ENCODE assay signal across 30 cellular contexts in the genomic region with DNA sequence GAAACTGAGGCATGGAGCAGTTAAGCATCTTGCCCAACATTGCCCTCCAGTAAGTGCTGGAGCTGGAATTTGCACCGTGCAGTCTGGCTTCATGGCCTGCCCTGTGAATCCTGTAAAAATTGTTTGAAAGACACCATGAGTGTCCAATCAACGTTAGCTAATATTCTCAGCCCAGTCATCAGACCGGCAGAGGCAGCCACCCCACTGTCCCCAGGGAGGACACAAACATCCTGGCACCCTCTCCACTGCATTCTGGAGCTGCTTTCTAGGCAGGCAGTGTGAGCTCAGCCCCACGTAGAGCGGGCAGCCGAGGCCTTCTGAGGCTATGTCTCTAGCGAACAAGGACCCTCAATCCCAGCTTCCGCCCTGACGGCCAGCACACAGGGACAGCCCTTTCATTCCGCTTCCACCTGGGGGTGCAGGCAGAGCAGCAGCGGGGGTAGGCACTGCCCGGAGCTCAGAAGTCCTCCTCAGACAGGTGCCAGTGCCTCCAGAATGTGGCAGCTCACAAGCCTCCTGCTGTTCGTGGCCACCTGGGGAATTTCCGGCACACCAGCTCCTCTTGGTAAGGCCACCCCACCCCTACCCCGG. TPM values are rescaled to one million over a fixed set of nuclear protein-coding genes. Genes with fewer than 3 reads are reported as not detected.
DNase-seq lines count a peak whose midpoint lies in the region; ATAC-seq and TF ChIP-seq lines count a peak whose summit lies in the region.
"Had no signal": no experiment of that assay in that cellular context is flagged by ENCODE, and none has a peak within 500 bp of the region (broad histone marks: within the 10 kb centered on the region; RNA-seq: fewer than 3 reads in every experiment).

No MANE protein-coding gene starts in this region.

- CTCF ChIA-PET in RWPE1 (lab: Yijun Ruan, JAX): no interaction called here

- no peak for TF ChIP-seq EP300 in sigmoid colon (IDR thresholded peaks at IDR 0.05)

- H3K4me1 ChIP-seq in liver (ENCODE audit: control insufficient read depth in 4 of 4, insufficient read depth in 4 of 4, low read length in 3 of 4): peaks cover 15 to 68% (median 48%) of the 10 kb centered on the region in 4 donors
- H3K4me1 ChIP-seq in upper lobe of right lung: peaks cover 31% of the 10 kb centered on the region
- peaks cover 0 to 30% (median 26%) of the 10 kb centered on the region in 4 donors for H3K4me1 ChIP-seq in sigmoid colon
- H3K4me1 ChIP-seq: BE2C had no signal

- POLR2A ChIA-PET in RWPE1 (lab: Yijun Ruan, JAX; ENCODE audit: low non-redundant PET): no interaction called here

- no peaks in the 10 kb centered on the region for H3K36me3 ChIP-seq in liver (ENCODE audit: control insufficient read depth in 4 of 4, insufficient read depth in 3 of 4, low read depth in 1 of 4, low read length in 3 of 4)
- no peaks in the 10 kb centered on the region for H3K36me3 ChIP-seq in upper lobe of right lung
- H3K36me3 ChIP-seq in sigmoid colon: no peaks in the 10 kb centered on the region
- H3K36me3 ChIP-seq: BE2C, esophagus squamous epithelium, gastrocnemius medialis, HAP-1, SJCRH30, thoracic aorta, uterus had no signal

- intact Hi-C loops in upper lobe of right lung (cut with DNase I) (no loop called here), sigmoid colon (cut with DNase I) (no loop called here)

- H3K27me3 ChIP-seq in liver (ENCODE audit: control insufficient read depth in 4 of 4, insufficient read depth in 4 of 4, low read length in 3 of 4) (no peaks in the 10 kb centered on the region), upper lobe of right lung (peaks cover 20% of the 10 kb centered on the region), sigmoid colon (peaks cover 26 to 90% (median 71%) of the 10 kb centered on the region in 3 donors)
- H3K27me3 ChIP-seq: hepatocyte, SJCRH30 had no signal

- WGBS in liver: 39% methylated on average over 15 of the region's 15 CpGs
- WGBS in sigmoid colon, 2 donors: 87 to 88% methylated on average over 15 of the region's 15 CpGs

- no peak for TF ChIP-seq POLR2A in sigmoid colon (IDR thresholded peaks at IDR 0.05)

- DNase-seq in NCI-H2171 treated with DMSO at 0.1 percent for 48 hours (lab: John Stamatoyannopoulos, UW) (peak; percentile 24), NCI-H2171 (lab: John Stamatoyannopoulos, UW) (no peak), RWPE1 (ENCODE audit: low spot score) (no peak), upper lobe of right lung (peak; percentile 53), SW480 (ENCODE audit: low spot score) (no peak), sigmoid colon (no peak)
- DNase-seq: activated CD4-positive, alpha-beta T cell treated with anti-CD3 and anti-CD28 coated beads, Interleukin-2, amount 10 ng/mL, durations not matched to agents 7 days and 5 days; BE2C; DMS79 treated with DMSO at 0.1 percent for 48 hours; esophagus squamous epithelium; gastrocnemius medialis; GDM1; NCI-H1092 treated with DMSO at 0.1 percent for 48 hours; NCI-H187 treated with DMSO at 0.1 percent for 48 hours; NCI-H226; NCI-H526 treated with DMSO at 0.1 percent for 48 hours; right cardiac atrium; SJCRH30; stimulated activated CD8-positive, alpha-beta memory T cell treated with anti-CD3 and anti-CD28 coated beads, Interleukin-4, amount 100 ng/mL, for 48 hours; uterus had no signal

- H3K27ac ChIP-seq in RWPE1: peak overlapping the region; percentile 20
- H3K27ac ChIP-seq in liver (ENCODE audit: low read depth in 1 of 2, low read length in 2 of 2): peak overlapping the region; percentile 91 to 92
- H3K27ac ChIP-seq in upper lobe of right lung: no peak overlapping the region
- no peak overlapping the region for H3K27ac ChIP-seq in sigmoid colon
- H3K27ac ChIP-seq: esophagus squamous epithelium, gastrocnemius medialis, hepatocyte, parathyroid adenoma, SJCRH30, thoracic aorta, uterus had no signal

- TF ChIP-seq CTCF in RWPE1 (conservative IDR thresholded peaks at IDR 0.05; ENCODE audit: low read depth): no peak
- TF ChIP-seq CTCF in liver (IDR thresholded peaks at IDR 0.05; ENCODE audit: low read depth, low read length, missing input control): no peak
- TF ChIP-seq CTCF in upper lobe of right lung (IDR thresholded peaks at IDR 0.05): no peak
- no peak for TF ChIP-seq CTCF in sigmoid colon (IDR thresholded peaks at IDR 0.05)

- H3K9me3 ChIP-seq in liver (ENCODE audit: control insufficient read depth in 4 of 4, low read length in 3 of 4) (no peaks in the 10 kb centered on the region), upper lobe of right lung (no peaks in the 10 kb centered on the region), sigmoid colon (no peaks in the 10 kb centered on the region)
- H3K9me3 ChIP-seq: A549, BE2C, esophagus squamous epithelium, gastrocnemius medialis, HAP-1, SJCRH30, thoracic aorta, uterus had no signal

- no peak for ATAC-seq in upper lobe of right lung
- ATAC-seq in HG02642 (IDR thresholded peaks at IDR 0.05; ENCODE audit: poor library complexity, unreplicated experiment): no peak
- ATAC-seq: A549, gastrocnemius medialis, right cardiac atrium, WTC11 had no signal

- H3K4me3 ChIP-seq in liver (ENCODE audit: low read depth in 1 of 3, low read length in 3 of 3) (peak overlapping the region; percentile 56 to 72 (median 64)), upper lobe of right lung (no peak overlapping the region), sigmoid colon (no peak overlapping the region)
- H3K4me3 ChIP-seq: A549, esophagus squamous epithelium, gastrocnemius medialis, HAP-1, hepatocyte, SJCRH30, thoracic aorta, uterus had no signal

- TF ChIP-seq RAD21 in liver (IDR thresholded peaks at IDR 0.05): peak in 1 of 2 donors; percentile 16

- peak overlapping the region; percentile 64 to 77 for H3K9ac ChIP-seq in liver (ENCODE audit: low read depth in 1 of 2, low read length in 2 of 2)
- H3K9ac ChIP-seq: parathyroid adenoma had no signal

TF ChIP-seq in liver, 16 proteins besides CTCF, POLR2A, EP300 and RAD21:
- peak; percentile 24 to 29 for TF ChIP-seq RXRA (IDR thresholded peaks at IDR 0.05)
- no peak for TF ChIP-seq HNF4G (IDR thresholded peaks at IDR 0.05)
- TF ChIP-seq, protein P1, sequence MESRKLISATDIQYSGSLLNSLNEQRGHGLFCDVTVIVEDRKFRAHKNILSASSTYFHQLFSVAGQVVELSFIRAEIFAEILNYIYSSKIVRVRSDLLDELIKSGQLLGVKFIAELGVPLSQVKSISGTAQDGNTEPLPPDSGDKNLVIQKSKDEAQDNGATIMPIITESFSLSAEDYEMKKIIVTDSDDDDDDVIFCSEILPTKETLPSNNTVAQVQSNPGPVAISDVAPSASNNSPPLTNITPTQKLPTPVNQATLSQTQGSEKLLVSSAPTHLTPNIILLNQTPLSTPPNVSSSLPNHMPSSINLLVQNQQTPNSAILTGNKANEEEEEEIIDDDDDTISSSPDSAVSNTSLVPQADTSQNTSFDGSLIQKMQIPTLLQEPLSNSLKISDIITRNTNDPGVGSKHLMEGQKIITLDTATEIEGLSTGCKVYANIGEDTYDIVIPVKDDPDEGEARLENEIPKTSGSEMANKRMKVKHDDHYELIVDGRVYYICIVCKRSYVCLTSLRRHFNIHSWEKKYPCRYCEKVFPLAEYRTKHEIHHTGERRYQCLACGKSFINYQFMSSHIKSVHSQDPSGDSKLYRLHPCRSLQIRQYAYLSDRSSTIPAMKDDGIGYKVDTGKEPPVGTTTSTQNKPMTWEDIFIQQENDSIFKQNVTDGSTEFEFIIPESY (IDR thresholded peaks at IDR 0.05): no peak
- TF ChIP-seq, protein P2, sequence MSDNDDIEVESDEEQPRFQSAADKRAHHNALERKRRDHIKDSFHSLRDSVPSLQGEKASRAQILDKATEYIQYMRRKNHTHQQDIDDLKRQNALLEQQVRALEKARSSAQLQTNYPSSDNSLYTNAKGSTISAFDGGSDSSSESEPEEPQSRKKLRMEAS (IDR thresholded peaks at IDR 0.05): no peak
- TF ChIP-seq GABPA (IDR thresholded peaks at IDR 0.05 in 1 of 2, conservative IDR thresholded peaks at IDR 0.05 in 1 of 2): peak in 1 of 2 donors; percentile 25
- TF ChIP-seq YY1 (IDR thresholded peaks at IDR 0.05): no peak
- TF ChIP-seq, protein P3, sequence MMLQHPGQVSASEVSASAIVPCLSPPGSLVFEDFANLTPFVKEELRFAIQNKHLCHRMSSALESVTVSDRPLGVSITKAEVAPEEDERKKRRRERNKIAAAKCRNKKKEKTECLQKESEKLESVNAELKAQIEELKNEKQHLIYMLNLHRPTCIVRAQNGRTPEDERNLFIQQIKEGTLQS (IDR thresholded peaks at IDR 0.05): no peak
- TF ChIP-seq, protein P4, sequence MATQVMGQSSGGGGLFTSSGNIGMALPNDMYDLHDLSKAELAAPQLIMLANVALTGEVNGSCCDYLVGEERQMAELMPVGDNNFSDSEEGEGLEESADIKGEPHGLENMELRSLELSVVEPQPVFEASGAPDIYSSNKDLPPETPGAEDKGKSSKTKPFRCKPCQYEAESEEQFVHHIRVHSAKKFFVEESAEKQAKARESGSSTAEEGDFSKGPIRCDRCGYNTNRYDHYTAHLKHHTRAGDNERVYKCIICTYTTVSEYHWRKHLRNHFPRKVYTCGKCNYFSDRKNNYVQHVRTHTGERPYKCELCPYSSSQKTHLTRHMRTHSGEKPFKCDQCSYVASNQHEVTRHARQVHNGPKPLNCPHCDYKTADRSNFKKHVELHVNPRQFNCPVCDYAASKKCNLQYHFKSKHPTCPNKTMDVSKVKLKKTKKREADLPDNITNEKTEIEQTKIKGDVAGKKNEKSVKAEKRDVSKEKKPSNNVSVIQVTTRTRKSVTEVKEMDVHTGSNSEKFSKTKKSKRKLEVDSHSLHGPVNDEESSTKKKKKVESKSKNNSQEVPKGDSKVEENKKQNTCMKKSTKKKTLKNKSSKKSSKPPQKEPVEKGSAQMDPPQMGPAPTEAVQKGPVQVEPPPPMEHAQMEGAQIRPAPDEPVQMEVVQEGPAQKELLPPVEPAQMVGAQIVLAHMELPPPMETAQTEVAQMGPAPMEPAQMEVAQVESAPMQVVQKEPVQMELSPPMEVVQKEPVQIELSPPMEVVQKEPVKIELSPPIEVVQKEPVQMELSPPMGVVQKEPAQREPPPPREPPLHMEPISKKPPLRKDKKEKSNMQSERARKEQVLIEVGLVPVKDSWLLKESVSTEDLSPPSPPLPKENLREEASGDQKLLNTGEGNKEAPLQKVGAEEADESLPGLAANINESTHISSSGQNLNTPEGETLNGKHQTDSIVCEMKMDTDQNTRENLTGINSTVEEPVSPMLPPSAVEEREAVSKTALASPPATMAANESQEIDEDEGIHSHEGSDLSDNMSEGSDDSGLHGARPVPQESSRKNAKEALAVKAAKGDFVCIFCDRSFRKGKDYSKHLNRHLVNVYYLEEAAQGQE (IDR thresholded peaks at IDR 0.05): peak; percentile 35
- TF ChIP-seq EGR1 (IDR thresholded peaks at IDR 0.05; ENCODE audit: low read depth in 2 of 2): no peak
- TF ChIP-seq HNF4A (conservative IDR thresholded peaks at IDR 0.05): peak; percentile 89 to 92
- peak; percentile 26 for TF ChIP-seq SP1 (IDR thresholded peaks at IDR 0.05)
TF ChIP-seq in liver: peak in this region for 5.

RNA-seq across cellular contexts. Expression of a gene that starts 1.3 kb away (rescaled TPM):
- 100 to 1,000 TPM; 150 to 376 TPM for total RNA-seq in liver
- 100 to 1,000 TPM; 305 to 407 TPM for polyA plus RNA-seq in liver
- total RNA-seq in upper lobe of right lung: not detected
- not detected for total RNA-seq in sigmoid colon
- 1 to 10 TPM; 1.4 to 7.8 (median 1.8) TPM for polyA plus RNA-seq in sigmoid colon
- total RNA-seq: activated CD4-positive, alpha-beta T cell treated with anti-CD3 and anti-CD28 coated beads, Interleukin-2, amount 10 ng/mL, durations not matched to agents 7 days and 5 days; neural crest cell; right cardiac atrium; SJCRH30; thoracic aorta had no signal
- polyA plus RNA-seq: IgD-negative memory B cell had no signal

RNA-seq across cellular contexts. Expression of a gene that starts 31.8 kb away (rescaled TPM):
- 10 to 100 TPM; 22.0 to 46.2 TPM for total RNA-seq in liver
- polyA plus RNA-seq in liver: 10 to 100 TPM in 1 of 2 donors, 1 to 10 TPM in 1; 5.9 to 12.1 TPM
- 71.5 TPM for total RNA-seq in upper lobe of right lung
- 10 to 100 TPM; 39.9 to 52.2 (median 47.7) TPM for total RNA-seq in sigmoid colon
- polyA plus RNA-seq in sigmoid colon: 10 to 100 TPM in 1 of 3 donors, 1 to 10 TPM in 2; 9.0 to 10.4 (median 9.2) TPM

Comparison
In these comparisons a context has a peak if more than half of its experiments do, and no peak if none do; other contexts are left out.
1. DNase-seq: peak in NCI-H2171 treated with DMSO at 0.1 percent for 48 hours (single experiment) and upper lobe of right lung (single experiment); none in NCI-H2171 (single experiment), RWPE1 (single experiment), SW480 (single experiment) and sigmoid colon (single experiment).
2. H3K27ac ChIP-seq: peak in RWPE1 (single experiment) and liver (2 of 2); none in upper lobe of right lung (single experiment) and sigmoid colon (0 of 4).
3. H3K4me3 ChIP-seq: peak in liver (3 of 3); none in upper lobe of right lung (single experiment) and sigmoid colon (0 of 4).
4. RNA of a gene that starts 1.3 kb away (total RNA-seq): 150 to 376 TPM in liver; not detected in upper lobe of right lung (single experiment) and not detected in sigmoid colon; every median in the first group is over 100 times any median in the second.